Comparison of ENCODE assay signal across 9 cellular contexts in genomic region chr3:190017575-190018288, GRCh38.
A peak's percentile ranks its signal among the peaks of the same experiment; 100 is the strongest.
DNase-seq lines count a peak whose midpoint lies in the region; ATAC-seq, FAIRE-seq and TF ChIP-seq lines count a peak whose summit lies in the region.
"Had no signal": no experiment of that assay in that cellular context is flagged by ENCODE, and none has a peak within 500 bp of the region (broad histone marks: within the 10 kb centered on the region; RNA-seq: fewer than 3 reads in every experiment).

No MANE protein-coding gene starts in this region.

- no peaks in the 10 kb centered on the region for H3K4me1 Mint-ChIP-seq in activated CD8-positive, alpha-beta T cell treated with anti-CD3 and anti-CD28 coated beads, Interleukin-2, amount 10 ng/mL, durations not matched to agents 7 days and 5 days (ENCODE audit: low read depth)

- no peaks in the 10 kb centered on the region for H3K9me3 Mint-ChIP-seq in activated CD8-positive, alpha-beta T cell treated with anti-CD3 and anti-CD28 coated beads, Interleukin-2, amount 10 ng/mL, durations not matched to agents 7 days and 5 days (ENCODE audit: insufficient read depth)

- TF ChIP-seq POLR2A in GM12892 (IDR thresholded peaks at IDR 0.05; ENCODE audit: low read depth, low read length) (no peak), erythroblast (IDR thresholded peaks at IDR 0.05; ENCODE audit: low read length) (no peak)

- DNase-seq in GM12892 (ENCODE audit: insufficient read length) (no peak), NCI-H82 treated with DMSO at 0.1 percent for 48 hours (lab: John Stamatoyannopoulos, UW; ENCODE audit: unreplicated experiment) (peak; percentile 41), erythroblast (lab: John Stamatoyannopoulos, UW) (peak; percentile 9 to 27), putamen (ENCODE audit: low spot score) (peak; percentile 23), NCI-H1048 (lab: John Stamatoyannopoulos, UW) (no peak)
- DNase-seq in stimulated activated CD4-positive, alpha-beta T cell treated with anti-CD3 and anti-CD28 coated beads, Interleukin-15, amount 100 ng/mL, for 24 hours = no peak
- DNase-seq in activated CD8-positive, alpha-beta T cell treated with anti-CD3 and anti-CD28 coated beads, Interleukin-2, amount 10 ng/mL, durations not matched to agents 7 days and 5 days = no peak
- DNase-seq: NCI-H1436 treated with DMSO at 0.1 percent for 48 hours had no signal

- CTCF ChIA-PET in activated CD8-positive, alpha-beta T cell treated with anti-CD3 and anti-CD28 coated beads, Interleukin-2, amount 10 ng/mL, durations not matched to agents 7 days and 5 days (lab: Charles Lee) = no interaction called here

- no peak overlapping the region for H3K27ac Mint-ChIP-seq in activated CD8-positive, alpha-beta T cell treated with anti-CD3 and anti-CD28 coated beads, Interleukin-2, amount 10 ng/mL, durations not matched to agents 7 days and 5 days

- no peak overlapping the region for H3K4me3 Mint-ChIP-seq in activated CD8-positive, alpha-beta T cell treated with anti-CD3 and anti-CD28 coated beads, Interleukin-2, amount 10 ng/mL, durations not matched to agents 7 days and 5 days

- no peaks in the 10 kb centered on the region for H3K36me3 Mint-ChIP-seq in activated CD8-positive, alpha-beta T cell treated with anti-CD3 and anti-CD28 coated beads, Interleukin-2, amount 10 ng/mL, durations not matched to agents 7 days and 5 days (ENCODE audit: low read depth)

- POLR2A ChIA-PET in activated CD8-positive, alpha-beta T cell treated with anti-CD3 and anti-CD28 coated beads, Interleukin-2, amount 10 ng/mL, durations not matched to agents 7 days and 5 days (lab: Charles Lee) = no interaction called here

- no peak for ATAC-seq in HG03097 (IDR thresholded peaks at IDR 0.05; ENCODE audit: low FRiP score, unreplicated experiment)
- no peak for ATAC-seq in activated CD8-positive, alpha-beta T cell treated with anti-CD3 and anti-CD28 coated beads, Interleukin-2, amount 10 ng/mL, durations not matched to agents 7 days and 5 days

- FAIRE-seq in GM12892 (lab: Jason Lieb, UNC) = peak; percentile 96

- peaks cover 3% of the 10 kb centered on the region for H3K27me3 Mint-ChIP-seq in activated CD8-positive, alpha-beta T cell treated with anti-CD3 and anti-CD28 coated beads, Interleukin-2, amount 10 ng/mL, durations not matched to agents 7 days and 5 days (ENCODE audit: low read depth)

Comparison
In these comparisons a context has a peak if more than half of its experiments do, and no peak if none do; other contexts are left out.
1. DNase-seq: peak in NCI-H82 treated with DMSO at 0.1 percent for 48 hours (single experiment), erythroblast (2 of 2) and putamen (single experiment); none in GM12892 (single experiment), stimulated activated CD4-positive, alpha-beta T cell treated with anti-CD3 and anti-CD28 coated beads, Interleukin-15, amount 100 ng/mL, for 24 hours (single experiment), activated CD8-positive, alpha-beta T cell treated with anti-CD3 and anti-CD28 coated beads, Interleukin-2, amount 10 ng/mL, durations not matched to agents 7 days and 5 days (single experiment) and NCI-H1048 (single experiment).